Comparison of ENCODE assay signal across 27 cellular contexts in genomic region chr1:193552274-193552673, GRCh38.
DNase-seq lines count a peak whose midpoint lies in the region; ATAC-seq, FAIRE-seq and TF ChIP-seq lines count a peak whose summit lies in the region.
"Had no signal": no experiment of that assay in that cellular context is flagged by ENCODE, and none has a peak within 500 bp of the region (broad histone marks: within the 10 kb centered on the region; RNA-seq: fewer than 3 reads in every experiment).

No MANE protein-coding gene starts in this region.

- TF ChIP-seq POLR2A in HepG2 (IDR thresholded peaks at IDR 0.05; ENCODE audit: insufficient read depth in 1 of 2, low read depth in 2 of 2, low read length in 2 of 2): no peak

- WGBS in liver: 69% methylated on average over 4 of the region's 4 CpGs
- WGBS in HepG2 (ENCODE audit: low lambda C conversion rate): 4% methylated on average over 4 of the region's 4 CpGs

- CTCF ChIA-PET in HepG2 (lab: Yijun Ruan, JAX; ENCODE audit: low intra/inter-chr PET ratio, low total read pairs): no interaction called here

- FAIRE-seq in HepG2 (lab: Jason Lieb, UNC): no peak
- FAIRE-seq: A549, D721Med, GM12878, GM12892, GM18507 had no signal

- no peaks in the 10 kb centered on the region for H3K36me3 Mint-ChIP-seq in nephron progenitor cell (ENCODE audit: low read depth)
- H3K36me3 Mint-ChIP-seq: CD8-positive, alpha-beta T cell had no signal

- H3K27me3 Mint-ChIP-seq in nephron progenitor cell (ENCODE audit: low read depth, poor library complexity): peaks cover 4% of the 10 kb centered on the region
- H3K27me3 Mint-ChIP-seq: B cell; CD4-positive, alpha-beta T cell had no signal

- H4K20me1 ChIP-seq in HepG2 (ENCODE audit: insufficient read depth, low read length): no peaks in the 10 kb centered on the region
- H4K20me1 ChIP-seq: BLaER1 treated with 17β-estradiol and CSF1 and Interleukin-3, amounts not matched to agents 10 nM and 100 nM had no signal

- no peak for TF ChIP-seq EP300 in HepG2 (IDR thresholded peaks at IDR 0.05; ENCODE audit: low read depth in 2 of 2, low read length in 2 of 2)
- no peak for TF ChIP-seq EP300 in HepG2 (CRISPR knock-in tag; IDR thresholded peaks at IDR 0.05; ENCODE audit: borderline replicate concordance)

- H3K27ac ChIP-seq in liver (ENCODE audit: low read depth in 1 of 2, low read length in 2 of 2) (no peak overlapping the region), HepG2 (ENCODE audit: extremely low read length, insufficient read depth, low read length) (no peak overlapping the region)
- H3K27ac ChIP-seq: 22Rv1; A549; BLaER1 treated with 17β-estradiol and CSF1 and Interleukin-3, amounts not matched to agents 10 nM and 100 nM; C4-2B had no signal

- H3K4me1 ChIP-seq in liver (ENCODE audit: control insufficient read depth in 4 of 4, insufficient read depth in 4 of 4, low read length in 3 of 4) (peaks cover 3 to 17% (median 16%) of the 10 kb centered on the region in 4 donors), HepG2 (ENCODE audit: insufficient read depth, low read length) (peaks cover 9% of the 10 kb centered on the region)
- H3K4me1 ChIP-seq: BLaER1 treated with 17β-estradiol and CSF1 and Interleukin-3, amounts not matched to agents 10 nM and 100 nM had no signal

- intact Hi-C loops in HepG2 (cut with micrococcal nuclease; ENCODE audit: unreplicated experiment): no loop called here

- H2AFZ ChIP-seq in HepG2 (ENCODE audit: low read length): no peak overlapping the region

- TF ChIP-seq RAD21 in liver (IDR thresholded peaks at IDR 0.05) (no peak), HepG2 (CRISPR knock-in tag; IDR thresholded peaks at IDR 0.05) (no peak)

- H3K27ac Mint-ChIP-seq in nephron progenitor cell: peak overlapping the region; percentile 9
- H3K27ac Mint-ChIP-seq: B cell; CD4-positive, alpha-beta T cell; CD8-positive, alpha-beta T cell had no signal

- no peaks in the 10 kb centered on the region for H3K4me1 Mint-ChIP-seq in nephron progenitor cell
- H3K4me1 Mint-ChIP-seq: B cell had no signal

- no peak for TF ChIP-seq CTCF in liver (IDR thresholded peaks at IDR 0.05; ENCODE audit: low read depth, low read length, missing input control)
- no peak for TF ChIP-seq CTCF in HepG2 (CRISPR knock-in tag; IDR thresholded peaks at IDR 0.05)
- no peak for TF ChIP-seq CTCF in nephron progenitor cell (IDR thresholded peaks at IDR 0.05)

- in situ Hi-C loops in HepG2 (cut with HindIII; ENCODE audit: extremely low pct_ligation_motif_present, low pct_unique_long_range_greater_than_20kb): no loop called here

- no peaks in the 10 kb centered on the region for H3K9me3 Mint-ChIP-seq in nephron progenitor cell
- H3K9me3 Mint-ChIP-seq: CD4-positive, alpha-beta T cell; CD8-positive, alpha-beta T cell had no signal

- no peaks in the 10 kb centered on the region for H3K79me2 ChIP-seq in HepG2 (ENCODE audit: insufficient read depth, low read length)

- H3K4me3 Mint-ChIP-seq in nephron progenitor cell: no peak overlapping the region
- H3K4me3 Mint-ChIP-seq: B cell; CD4-positive, alpha-beta T cell; CD8-positive, alpha-beta T cell had no signal

- no peak overlapping the region for H3K9ac ChIP-seq in liver (ENCODE audit: low read depth in 1 of 2, low read length in 2 of 2)
- H3K9ac ChIP-seq in HepG2 (ENCODE audit: insufficient read depth, low read depth, low read length): no peak overlapping the region
- H3K9ac ChIP-seq: BLaER1 treated with 17β-estradiol and CSF1 and Interleukin-3, amounts not matched to agents 10 nM and 100 nM had no signal

- no peaks in the 10 kb centered on the region for H3K27me3 ChIP-seq in liver (ENCODE audit: control insufficient read depth in 4 of 4, insufficient read depth in 4 of 4, low read length in 3 of 4)
- H3K27me3 ChIP-seq in HepG2 (ENCODE audit: control insufficient read depth in 1 of 2, insufficient read depth in 2 of 2, low read length in 2 of 2): no peaks in the 10 kb centered on the region
- H3K27me3 ChIP-seq: BLaER1 treated with 17β-estradiol and CSF1 and Interleukin-3, amounts not matched to agents 10 nM and 100 nM had no signal

- DNase-seq in HepG2 (ENCODE audit: low spot score) (no peak), left lobe of liver (ENCODE audit: low spot score) (no peak), nephron progenitor cell (no peak), NCI-H187 (lab: John Stamatoyannopoulos, UW) (no peak)
- no peak for DNase-seq in stimulated activated CD4-positive, alpha-beta T cell treated with anti-CD3 and anti-CD28 coated beads, Interleukin-2, amount 100 ng/mL, for 24 hours
- DNase-seq: AML-193; Caco-2; Calu3; CD4-positive, alpha-beta T cell; CD8-positive, alpha-beta T cell; DMS153; DMS53; DMS79; DND-41; EL; GDM1 had no signal

- H3K36me3 ChIP-seq in liver (ENCODE audit: control insufficient read depth in 4 of 4, insufficient read depth in 3 of 4, low read depth in 1 of 4, low read length in 3 of 4): no peaks in the 10 kb centered on the region
- no peaks in the 10 kb centered on the region for H3K36me3 ChIP-seq in HepG2 (replicated peaks in 1 of 2; ENCODE audit: control insufficient read depth in 1 of 2, insufficient read depth in 2 of 2, low read length in 2 of 2)
- H3K36me3 ChIP-seq: BLaER1 treated with 17β-estradiol and CSF1 and Interleukin-3, amounts not matched to agents 10 nM and 100 nM had no signal

- no peak overlapping the region for H3K4me3 ChIP-seq in liver (ENCODE audit: low read depth in 1 of 3, low read length in 3 of 3)
- H3K4me3 ChIP-seq in HepG2 (replicated peaks in 1 of 3; ENCODE audit: insufficient read depth in 1 of 3, low read depth in 2 of 3, low read length in 3 of 3): no peak overlapping the region
- H3K4me3 ChIP-seq: A549; BLaER1 treated with 17β-estradiol and CSF1 and Interleukin-3, amounts not matched to agents 10 nM and 100 nM; GM12878 had no signal

- no peak for ATAC-seq in HepG2
- ATAC-seq in left lobe of liver: peak; percentile 54
- ATAC-seq in HG02973 (IDR thresholded peaks at IDR 0.05; ENCODE audit: unreplicated experiment): no peak
- ATAC-seq: A549; CD8-positive, alpha-beta T cell; GM12878 had no signal

- H3K9me3 ChIP-seq in liver (ENCODE audit: control insufficient read depth in 4 of 4, low read length in 3 of 4): no peaks in the 10 kb centered on the region
- H3K9me3 ChIP-seq in HepG2 (ENCODE audit: low read length): no peaks in the 10 kb centered on the region
- H3K9me3 ChIP-seq: A549; BLaER1 treated with 17β-estradiol and CSF1 and Interleukin-3, amounts not matched to agents 10 nM and 100 nM had no signal

- POLR2A ChIA-PET in HepG2 (lab: Yijun Ruan, JAX): no interaction called here

- no TSS peak for BruUV-seq in HepG2 (replicated peaks; lab: Mats Ljungman, UMichigan)

- no peak overlapping the region for H3K4me2 ChIP-seq in HepG2 (ENCODE audit: low read depth, low read length)
- H3K4me2 ChIP-seq: A549; BLaER1 treated with 17β-estradiol and CSF1 and Interleukin-3, amounts not matched to agents 10 nM and 100 nM had no signal

TF ChIP-seq in liver, 16 proteins besides CTCF, POLR2A, EP300 and RAD21 (continues in another document):
- TF ChIP-seq HNF4A (conservative IDR thresholded peaks at IDR 0.05) (peak; percentile 17 to 42), EGR1 (IDR thresholded peaks at IDR 0.05; ENCODE audit: low read depth in 2 of 2) (no peak), FOXA1 (IDR thresholded peaks at IDR 0.05) (no peak), NR2F2 (IDR thresholded peaks at IDR 0.05) (peak; percentile 20)
- TF ChIP-seq, protein P1, sequence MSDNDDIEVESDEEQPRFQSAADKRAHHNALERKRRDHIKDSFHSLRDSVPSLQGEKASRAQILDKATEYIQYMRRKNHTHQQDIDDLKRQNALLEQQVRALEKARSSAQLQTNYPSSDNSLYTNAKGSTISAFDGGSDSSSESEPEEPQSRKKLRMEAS (IDR thresholded peaks at IDR 0.05): no peak

TF ChIP-seq in HepG2, 621 proteins besides CTCF, POLR2A, EP300 and RAD21:
- TF ChIP-seq CENPX (CRISPR knock-in tag; IDR thresholded peaks at IDR 0.05): no peak
- no peak for TF ChIP-seq GLI4 (CRISPR knock-in tag; IDR thresholded peaks at IDR 0.05; ENCODE audit: borderline replicate concordance)
- TF ChIP-seq, protein P2, sequence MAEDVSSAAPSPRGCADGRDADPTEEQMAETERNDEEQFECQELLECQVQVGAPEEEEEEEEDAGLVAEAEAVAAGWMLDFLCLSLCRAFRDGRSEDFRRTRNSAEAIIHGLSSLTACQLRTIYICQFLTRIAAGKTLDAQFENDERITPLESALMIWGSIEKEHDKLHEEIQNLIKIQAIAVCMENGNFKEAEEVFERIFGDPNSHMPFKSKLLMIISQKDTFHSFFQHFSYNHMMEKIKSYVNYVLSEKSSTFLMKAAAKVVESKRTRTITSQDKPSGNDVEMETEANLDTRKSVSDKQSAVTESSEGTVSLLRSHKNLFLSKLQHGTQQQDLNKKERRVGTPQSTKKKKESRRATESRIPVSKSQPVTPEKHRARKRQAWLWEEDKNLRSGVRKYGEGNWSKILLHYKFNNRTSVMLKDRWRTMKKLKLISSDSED (CRISPR knock-in tag; IDR thresholded peaks at IDR 0.05): no peak
- TF ChIP-seq ZEB1 (IDR thresholded peaks at IDR 0.05; ENCODE audit: insufficient replicate concordance, low read depth): no peak
- no peak for TF ChIP-seq SUZ12 (IDR thresholded peaks at IDR 0.05; ENCODE audit: low read depth, low read length)
- TF ChIP-seq ZSCAN31 (CRISPR knock-in tag; IDR thresholded peaks at IDR 0.05; ENCODE audit: low read depth): no peak
- TF ChIP-seq DBP (CRISPR knock-in tag; IDR thresholded peaks at IDR 0.05; ENCODE audit: not compliant biosample characterization): no peak
